In genomic region chr2:232761301-232761907, GRCh38 we compare ENCODE assay signal across 8 cellular contexts. TPM values are rescaled to one million over a fixed set of nuclear protein-coding genes. Genes with fewer than 3 reads are reported as not detected.
DNase-seq lines count a peak whose midpoint lies in the region; ATAC-seq and TF ChIP-seq lines count a peak whose summit lies in the region.

No MANE protein-coding gene starts in this region.

- POLR2A ChIA-PET in activated CD4-positive, alpha-beta memory T cell treated with anti-CD3 and anti-CD28 coated beads for 36 hours (lab: Charles Lee): no interaction called here

- no peaks in the 10 kb centered on the region for H3K27me3 ChIP-seq in heart left ventricle
- no peaks in the 10 kb centered on the region for H3K27me3 ChIP-seq in right cardiac atrium (ENCODE audit: control insufficient read depth, insufficient read depth)

- no peaks in the 10 kb centered on the region for H3K27me3 Mint-ChIP-seq in activated CD4-positive, alpha-beta memory T cell treated with anti-CD3 and anti-CD28 coated beads for 36 hours

- H3K36me3 Mint-ChIP-seq in activated CD4-positive, alpha-beta memory T cell treated with anti-CD3 and anti-CD28 coated beads for 36 hours: peaks cover 34% of the 10 kb centered on the region

- no peak overlapping the region for H3K27ac ChIP-seq in heart left ventricle
- H3K27ac ChIP-seq in right cardiac atrium (ENCODE audit: low read length): no peak overlapping the region

- no peak for DNase-seq in heart left ventricle
- no peak for DNase-seq in right cardiac atrium
- peak; percentile 10 for DNase-seq in NCI-H146 (lab: John Stamatoyannopoulos, UW)
- DNase-seq in activated CD4-positive, alpha-beta memory T cell treated with anti-CD3 and anti-CD28 coated beads for 36 hours: peak; percentile 37
- peak; percentile 26 for DNase-seq in foreskin melanocyte
- peak in 2 of 3 experiments; percentile 8 to 19 for DNase-seq in stimulated activated CD4-positive, alpha-beta T cell treated with anti-CD3 and anti-CD28 coated beads, TNF-alpha, amount 100 ng/mL, for 24 hours (ENCODE audit: low read depth in 3 of 3)
- DNase-seq in T-helper 9 cell: no peak

- H3K36me3 ChIP-seq in heart left ventricle: peaks cover 0 to 100% (median 78%) of the 10 kb centered on the region in 9 donors

- no peak overlapping the region for H3K4me3 Mint-ChIP-seq in activated CD4-positive, alpha-beta memory T cell treated with anti-CD3 and anti-CD28 coated beads for 36 hours

- TF ChIP-seq CTCF in heart left ventricle (IDR thresholded peaks at IDR 0.05): peak in 10 of 12 donors; percentile 15 to 51 (median 38)

- no peak overlapping the region for H3K27ac Mint-ChIP-seq in activated CD4-positive, alpha-beta memory T cell treated with anti-CD3 and anti-CD28 coated beads for 36 hours

- peaks cover 16% of the 10 kb centered on the region for H3K4me1 Mint-ChIP-seq in activated CD4-positive, alpha-beta memory T cell treated with anti-CD3 and anti-CD28 coated beads for 36 hours (ENCODE audit: low read depth)

- H3K4me1 ChIP-seq in heart left ventricle (no peaks in the 10 kb centered on the region), right cardiac atrium (ENCODE audit: control insufficient read depth, insufficient read depth, low read length) (no peaks in the 10 kb centered on the region)

- H3K4me3 ChIP-seq in heart left ventricle (no peak overlapping the region), right cardiac atrium (ENCODE audit: low read length) (no peak overlapping the region)

- no peaks in the 10 kb centered on the region for H3K9me3 Mint-ChIP-seq in activated CD4-positive, alpha-beta memory T cell treated with anti-CD3 and anti-CD28 coated beads for 36 hours

- ATAC-seq in heart left ventricle (no peak), right cardiac atrium (no peak), HG03025 (IDR thresholded peaks at IDR 0.05; ENCODE audit: low FRiP score, unreplicated experiment) (no peak)

- 56 to 62% (median 58%) methylated on average over 3 of the region's 3 CpGs for WGBS in heart left ventricle, 4 donors
- 55% methylated on average over 3 of the region's 3 CpGs for WGBS in right cardiac atrium

- TF ChIP-seq POLR2A in heart left ventricle (IDR thresholded peaks at IDR 0.05): no peak

- CTCF ChIA-PET in activated CD4-positive, alpha-beta memory T cell treated with anti-CD3 and anti-CD28 coated beads for 36 hours (lab: Charles Lee): interaction anchor here (0.7 kb wide), 2 partner anchors 9 to 16 kb away, joined by 3 to 4 read pairs; no protein-coding TSS in a partner anchor

- H3K9me3 ChIP-seq in heart left ventricle (no peaks in the 10 kb centered on the region), right cardiac atrium (ENCODE audit: control insufficient read depth, low read length) (no peaks in the 10 kb centered on the region)

- intact Hi-C loops in heart left ventricle (cut with DNase I): loop anchor here in 1 of 10 donors (10.0 kb wide), 1 partner anchor 493 kb away; the partner anchor contains the start of gene ATG16L1
- intact Hi-C loops in right cardiac atrium (cut with DNase I): no loop called here
- intact Hi-C loops in activated CD4-positive, alpha-beta memory T cell treated with anti-CD3 and anti-CD28 coated beads for 36 hours (cut with micrococcal nuclease): loop anchor here (2.0 kb wide), 1 partner anchor 489 kb away; the partner anchor contains the start of gene ATG16L1

RNA-seq across cellular contexts. Expression of gene KCNJ13, which starts 15.0 kb away (rescaled TPM):
- total RNA-seq in heart left ventricle: not detected
- not detected for polyA plus RNA-seq in heart left ventricle
- total RNA-seq in right cardiac atrium: not detected
- not detected for polyA plus RNA-seq in right cardiac atrium
- total RNA-seq in activated CD4-positive, alpha-beta memory T cell treated with anti-CD3 and anti-CD28 coated beads for 36 hours: not detected

Comparison
In these comparisons a context has a peak if more than half of its experiments do, and no peak if none do; other contexts are left out.
1. DNase-seq: peak in NCI-H146 (single experiment), activated CD4-positive, alpha-beta memory T cell treated with anti-CD3 and anti-CD28 coated beads for 36 hours (single experiment), foreskin melanocyte (single experiment) and stimulated activated CD4-positive, alpha-beta T cell treated with anti-CD3 and anti-CD28 coated beads, TNF-alpha, amount 100 ng/mL, for 24 hours (2 of 3); none in heart left ventricle (0 of 5), right cardiac atrium (0 of 3) and T-helper 9 cell (single experiment).